ENCODE assay signal across 7 cellular contexts in genomic region chr12:57782243-57782607, GRCh38. TPM values are rescaled to one million over a fixed set of nuclear protein-coding genes. Genes with fewer than 3 reads are reported as not detected.
DNase-seq lines count a peak whose midpoint lies in the region; ATAC-seq and TF ChIP-seq lines count a peak whose summit lies in the region.

No MANE protein-coding gene starts in this region.

- no peaks in the 10 kb centered on the region for H3K4me1 ChIP-seq in HUES6 (ENCODE audit: control insufficient read depth, insufficient read depth, low read length)
- H3K4me1 ChIP-seq in skeletal muscle satellite cell (ENCODE audit: control insufficient read depth, insufficient read depth, low read length) = peaks cover 3% of the 10 kb centered on the region

- peak overlapping the region; percentile 99 for H3K4me3 Mint-ChIP-seq in chondrocyte (ENCODE audit: unreplicated experiment)

- peaks cover 16% of the 10 kb centered on the region for H3K4me1 Mint-ChIP-seq in chondrocyte (ENCODE audit: low read depth)

- H3K4me2 ChIP-seq in skeletal muscle satellite cell (ENCODE audit: low read length) = peak overlapping the region; percentile 20

- ATAC-seq in GM21529 (IDR thresholded peaks at IDR 0.05; ENCODE audit: unreplicated experiment) = peak; percentile 4

- peaks cover 27% of the 10 kb centered on the region for H3K36me3 ChIP-seq in HUES6 (ENCODE audit: control insufficient read depth, insufficient read depth, low read length)
- peaks cover 29% of the 10 kb centered on the region for H3K36me3 ChIP-seq in skeletal muscle satellite cell (ENCODE audit: insufficient read depth, low read length)

- H3K4me3 ChIP-seq in HUES6 (ENCODE audit: low read depth, low read length) = peak overlapping the region; percentile 86; the same call in 1 of the 2 replicates
- no peak overlapping the region for H3K4me3 ChIP-seq in skeletal muscle satellite cell (ENCODE audit: low read length)

- peaks cover 10% of the 10 kb centered on the region for H3K36me3 Mint-ChIP-seq in chondrocyte (ENCODE audit: low read depth)

- H3K27me3 Mint-ChIP-seq in chondrocyte (ENCODE audit: low read depth) = no peaks in the 10 kb centered on the region

- peak overlapping the region; percentile 92 for H3K27ac Mint-ChIP-seq in chondrocyte (ENCODE audit: unreplicated experiment)

- TF ChIP-seq CTCF in chondrocyte (IDR thresholded peaks at IDR 0.05) (no peak), GM10266 (IDR thresholded peaks at IDR 0.05; ENCODE audit: control insufficient read depth, insufficient read depth, low read depth, missing control alignments) (no peak)

- no peaks in the 10 kb centered on the region for H3K27me3 ChIP-seq in HUES6 (ENCODE audit: control insufficient read depth, insufficient read depth, low read length)
- H3K27me3 ChIP-seq in skeletal muscle satellite cell (ENCODE audit: control insufficient read depth, insufficient read depth, low read length) = no peaks in the 10 kb centered on the region

- DNase-seq in chondrocyte (ENCODE audit: low spot score) (no peak), NCI-H82 (lab: John Stamatoyannopoulos, UW) (no peak), GM10266 (ENCODE audit: extremely low spot score) (no peak), hypothalamus (lab: John Stamatoyannopoulos, UW) (no peak)

- no peak overlapping the region for H3K9ac ChIP-seq in HUES6 (ENCODE audit: low read length)
- H3K9ac ChIP-seq in skeletal muscle satellite cell (ENCODE audit: low read depth, low read length) = no peak overlapping the region

- no peak overlapping the region for H3K27ac ChIP-seq in HUES6 (ENCODE audit: low read depth, low read length)

- H3K9me3 ChIP-seq in HUES6 (ENCODE audit: control insufficient read depth, insufficient read depth, low read depth, low read length) (no peaks in the 10 kb centered on the region), skeletal muscle satellite cell (replicated peaks; ENCODE audit: low read length) (no peaks in the 10 kb centered on the region)

- H3K9me3 Mint-ChIP-seq in chondrocyte (ENCODE audit: low read depth) = no peaks in the 10 kb centered on the region

RNA-seq across cellular contexts. Expression of gene TSFM, which starts 0.4 kb away (rescaled TPM):
- total RNA-seq in chondrocyte = 17.8 to 21.3 TPM (median 19.9 TPM) in 3 replicates
- total RNA-seq in skeletal muscle satellite cell (2012; rRNA removed) = 18.0 and 21.6 TPM in 2 replicates

RNA-seq across cellular contexts. Expression of gene EEF1AKMT3, which starts 9.8 kb away (rescaled TPM):
- 13.0 to 14.8 TPM (median 13.6 TPM) in 3 replicates for total RNA-seq in chondrocyte
- 3.8 and 9.8 TPM in 2 replicates for total RNA-seq in skeletal muscle satellite cell (2012; rRNA removed)

RNA-seq across cellular contexts. Expression of gene METTL1, which starts 10.3 kb away (rescaled TPM):
- total RNA-seq in chondrocyte = 25.2 to 33.6 TPM (median 26.8 TPM) in 3 replicates
- 4.6 and 5.2 TPM in 2 replicates for total RNA-seq in skeletal muscle satellite cell (2012; rRNA removed)

RNA-seq across cellular contexts. Expression of gene CYP27B1, which starts 15.3 kb away (rescaled TPM):
- 2.1 to 3.2 TPM (median 2.3 TPM) in 3 replicates for total RNA-seq in chondrocyte
- total RNA-seq in skeletal muscle satellite cell (2012; rRNA removed) = 0.51 and 1.3 TPM in 2 replicates

RNA-seq across cellular contexts. Expression of gene MARCHF9, which starts 27.3 kb away (rescaled TPM):
- total RNA-seq in chondrocyte = 17.3 to 22.1 TPM (median 21.8 TPM) in 3 replicates
- 0.51 and 2.0 TPM in 2 replicates for total RNA-seq in skeletal muscle satellite cell (2012; rRNA removed)
